ENCODE assay signal across 22 cellular contexts in the genomic region with DNA sequence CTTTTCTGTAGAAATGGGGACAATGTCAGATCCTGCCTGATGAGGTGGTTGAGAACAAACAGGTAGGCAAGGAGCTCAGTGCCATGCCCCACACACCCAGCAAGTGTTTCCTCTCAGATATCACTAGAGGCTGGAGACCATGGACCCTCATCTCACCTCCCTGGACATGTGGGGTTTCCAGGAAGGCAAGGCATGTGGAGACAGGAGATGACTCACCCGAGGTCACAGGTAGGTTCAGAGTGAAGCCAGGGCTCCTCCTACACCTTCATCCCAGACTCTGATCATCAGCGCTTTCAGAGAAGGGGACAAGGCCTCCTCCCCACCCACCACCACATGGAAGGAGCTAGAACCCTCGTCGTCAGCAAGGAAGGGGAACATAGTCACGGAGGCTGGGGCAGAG.
DNase-seq lines count a peak whose midpoint lies in the region; FAIRE-seq and TF ChIP-seq lines count a peak whose summit lies in the region.
"Had no signal": no experiment of that assay in that cellular context is flagged by ENCODE, and none has a peak within 500 bp of the region (broad histone marks: within the 10 kb centered on the region; RNA-seq: fewer than 3 reads in every experiment).

No MANE protein-coding gene starts in this region.

- H3K27me3 Mint-ChIP-seq in Calu3 (ENCODE audit: unreplicated experiment) = peaks cover 9% of the 10 kb centered on the region
- H3K27me3 Mint-ChIP-seq in activated CD4-positive, alpha-beta T cell treated with anti-CD3 and anti-CD28 coated beads, Interleukin-2, amount 10 ng/mL, durations not matched to agents 24 days and 14 days = peaks cover 2% of the 10 kb centered on the region

- H3K4me3 Mint-ChIP-seq in Calu3 (ENCODE audit: low read depth, unreplicated experiment) = no peak overlapping the region
- no peak overlapping the region for H3K4me3 Mint-ChIP-seq in activated CD4-positive, alpha-beta T cell treated with anti-CD3 and anti-CD28 coated beads, Interleukin-2, amount 10 ng/mL, durations not matched to agents 24 days and 14 days
- H3K4me3 Mint-ChIP-seq: CD8-positive, alpha-beta T cell; IgD-negative memory B cell had no signal

- no TSS peak for BruUV-seq in Calu3 (replicated peaks; lab: Mats Ljungman, UMichigan)

- TF ChIP-seq CTCF in Calu3 (IDR thresholded peaks at IDR 0.05; ENCODE audit: unreplicated experiment) (no peak), bronchial epithelial cell (IDR thresholded peaks at IDR 0.05; ENCODE audit: insufficient read depth, low read length, severe bottlenecking) (no peak), foreskin fibroblast (IDR thresholded peaks at IDR 0.05; ENCODE audit: low read depth, low read length) (no peak)

- no peaks in the 10 kb centered on the region for H3K36me3 ChIP-seq in bronchial epithelial cell (ENCODE audit: control insufficient read depth, insufficient read depth, low read length)
- H3K36me3 ChIP-seq: BLaER1 treated with 17β-estradiol and CSF1 and Interleukin-3, amounts not matched to agents 10 nM and 100 nM had no signal

- H3K4me3 ChIP-seq in bronchial epithelial cell (ENCODE audit: low read depth, low read length) (no peak overlapping the region), foreskin fibroblast (ENCODE audit: low read depth in 1 of 2, low read length in 2 of 2) (no peak overlapping the region)
- H3K4me3 ChIP-seq: BLaER1 treated with 17β-estradiol and CSF1 and Interleukin-3, amounts not matched to agents 10 nM and 100 nM; SK-N-MC had no signal

- intact Hi-C loops in Calu3 (cut with micrococcal nuclease; ENCODE audit: unreplicated experiment) = no loop called here
- intact Hi-C loops in posterior vena cava (cut with DNase I) = no loop called here
- intact Hi-C loops in activated CD4-positive, alpha-beta T cell treated with anti-CD3 and anti-CD28 coated beads, Interleukin-2, amount 10 ng/mL, durations not matched to agents 24 days and 14 days (cut with micrococcal nuclease) = no loop called here

- CTCF ChIA-PET in Calu3 (lab: Charles Lee) = interaction anchor here (0.8 kb wide), 1 partner anchor 13 kb away, joined by 5 read pairs; no protein-coding TSS in a partner anchor

- H3K27me3 ChIP-seq in bronchial epithelial cell (ENCODE audit: control insufficient read depth, insufficient read depth, low read length) = no peaks in the 10 kb centered on the region

- DNase-seq in Calu3 (peak; percentile 33), HT-29 (ENCODE audit: low spot score) (peak; percentile 36), bronchial epithelial cell (ENCODE audit: low read depth) (peak; percentile 49), posterior vena cava (ENCODE audit: low spot score) (peak; percentile 57), DMS 273 (lab: John Stamatoyannopoulos, UW; ENCODE audit: unreplicated experiment) (no peak), SIG-M5 treated with dmso at 0.1 percent for 504 hours (lab: John Stamatoyannopoulos, UW; ENCODE audit: unreplicated experiment) (no peak), foreskin fibroblast (no peak)
- DNase-seq in activated CD4-positive, alpha-beta T cell treated with anti-CD3 and anti-CD28 coated beads, Interleukin-2, amount 10 ng/mL, durations not matched to agents 24 days and 14 days = no peak
- DNase-seq: CD8-positive, alpha-beta T cell; GOT3; HCEC 1CT; NCI-H1417; NCI-H1694 treated with DMSO at 0.1 percent for 48 hours; NCI-H2081 treated with DMSO at 0.1 percent for 48 hours; NCI-H446 treated with DMSO at 0.1 percent for 48 hours; NCI-H526 treated with DMSO at 0.1 percent for 48 hours; Right ventricle myocardium superior had no signal

- H3K27ac Mint-ChIP-seq in Calu3 (ENCODE audit: unreplicated experiment) = no peak overlapping the region
- no peak overlapping the region for H3K27ac Mint-ChIP-seq in activated CD4-positive, alpha-beta T cell treated with anti-CD3 and anti-CD28 coated beads, Interleukin-2, amount 10 ng/mL, durations not matched to agents 24 days and 14 days
- H3K27ac Mint-ChIP-seq: CD8-positive, alpha-beta T cell; IgD-negative memory B cell had no signal

- H3K4me1 Mint-ChIP-seq in Calu3 (ENCODE audit: low read depth, unreplicated experiment) = peaks cover 40% of the 10 kb centered on the region
- no peaks in the 10 kb centered on the region for H3K4me1 Mint-ChIP-seq in activated CD4-positive, alpha-beta T cell treated with anti-CD3 and anti-CD28 coated beads, Interleukin-2, amount 10 ng/mL, durations not matched to agents 24 days and 14 days
- H3K4me1 Mint-ChIP-seq: IgD-negative memory B cell had no signal

- no peak for FAIRE-seq in bronchial epithelial cell (lab: Jason Lieb, UNC)
- FAIRE-seq: G401.6, GM18507 had no signal

- no peaks in the 10 kb centered on the region for H3K9me3 Mint-ChIP-seq in Calu3 (ENCODE audit: low read depth, unreplicated experiment)
- no peaks in the 10 kb centered on the region for H3K9me3 Mint-ChIP-seq in activated CD4-positive, alpha-beta T cell treated with anti-CD3 and anti-CD28 coated beads, Interleukin-2, amount 10 ng/mL, durations not matched to agents 24 days and 14 days
- H3K9me3 Mint-ChIP-seq: CD8-positive, alpha-beta T cell; IgD-negative memory B cell had no signal

- peaks cover 8% of the 10 kb centered on the region for H3K36me3 Mint-ChIP-seq in Calu3 (ENCODE audit: insufficient read depth, unreplicated experiment)
- no peaks in the 10 kb centered on the region for H3K36me3 Mint-ChIP-seq in activated CD4-positive, alpha-beta T cell treated with anti-CD3 and anti-CD28 coated beads, Interleukin-2, amount 10 ng/mL, durations not matched to agents 24 days and 14 days (ENCODE audit: low read depth)
- H3K36me3 Mint-ChIP-seq: CD8-positive, alpha-beta T cell; IgD-negative memory B cell had no signal

Comparison
In these comparisons a context has a peak if more than half of its experiments do, and no peak if none do; other contexts are left out.
1. DNase-seq: peak in Calu3 (single experiment), HT-29 (single experiment), bronchial epithelial cell (single experiment) and posterior vena cava (single experiment); none in DMS 273 (single experiment), SIG-M5 treated with dmso at 0.1 percent for 504 hours (single experiment), activated CD4-positive, alpha-beta T cell treated with anti-CD3 and anti-CD28 coated beads, Interleukin-2, amount 10 ng/mL, durations not matched to agents 24 days and 14 days (single experiment) and foreskin fibroblast (0 of 2).